ENCODE assay signal across 18 cellular contexts in the genomic region with DNA sequence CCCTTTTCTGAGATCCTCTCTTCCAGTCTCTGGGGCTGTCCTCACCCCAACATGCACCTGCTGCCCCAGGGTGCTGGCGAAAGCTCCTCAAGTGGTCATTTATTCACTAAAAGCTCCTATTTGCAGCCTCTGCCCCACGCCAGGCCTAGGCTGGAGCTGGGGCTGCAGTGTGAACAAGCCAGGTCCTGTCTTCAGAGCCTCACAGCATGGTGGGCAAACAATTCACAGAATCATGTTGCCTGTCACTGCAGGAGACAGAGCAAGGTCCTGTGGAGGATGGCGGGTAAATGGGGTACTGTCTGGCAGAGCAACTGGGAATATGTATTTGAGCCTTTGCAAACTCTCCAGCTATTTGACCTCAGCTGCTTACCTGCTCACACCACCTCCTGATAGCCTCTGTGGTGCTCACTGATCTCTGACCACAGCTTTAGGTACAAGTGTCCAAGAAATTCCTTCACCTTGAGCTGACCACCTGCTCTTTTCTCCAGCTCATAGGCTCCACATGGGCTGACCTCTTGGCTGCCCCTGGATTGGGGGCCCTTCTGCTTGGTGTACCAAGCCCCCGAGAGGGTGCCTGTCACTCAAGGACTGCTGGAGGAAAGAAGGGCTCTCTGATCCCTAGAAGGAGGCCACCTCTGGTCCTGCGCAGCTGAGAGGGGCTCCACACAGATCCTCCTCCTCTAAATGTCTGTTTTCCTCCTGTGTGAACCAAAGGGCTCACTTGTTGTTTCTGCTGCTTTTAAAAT. TPM values are rescaled to one million over a fixed set of nuclear protein-coding genes. Genes with fewer than 3 reads are reported as not detected.
"Had no signal": no experiment of that assay in that cellular context is flagged by ENCODE, and none has a peak within 500 bp of the region (broad histone marks: within the 10 kb centered on the region; RNA-seq: fewer than 3 reads in every experiment).

No MANE protein-coding gene starts in this region.

- H3K36me3 Mint-ChIP-seq: activated CD8-positive, alpha-beta memory T cell treated with anti-CD3 and anti-CD28 coated beads, Interleukin-2, amount 10 ng/mL, durations not matched to agents 7 days and 5 days; stimulated activated effector memory CD8-positive, alpha-beta T cell treated with anti-CD3 and anti-CD28 coated beads, Interleukin-12 subunit alpha, Interleukin-12 subunit beta, amount 100 ng/mL, for 72 hours; T-cell had no signal

- DNase-seq: activated B cell treated with CpG ODN at 0.5 μM for 24 hours; activated CD4-positive, alpha-beta memory T cell treated with anti-CD3 and anti-CD28 coated beads, Interleukin-2, amount 10 ng/mL, durations not matched to agents 7 days and 5 days; activated CD4-positive, alpha-beta T cell treated with anti-CD3 and anti-CD28 coated beads for 4 hours; activated CD8-positive, alpha-beta memory T cell treated with anti-CD3 and anti-CD28 coated beads, Interleukin-2, amount 10 ng/mL, durations not matched to agents 7 days and 5 days; activated naive CD4-positive, alpha-beta T cell treated with anti-CD3 and anti-CD28 coated beads for 36 hours; activated T-cell treated with anti-CD3 and anti-CD28 coated beads, Interleukin-2, amount 50 U/mL, for 1 hour; effector CD8-positive, alpha-beta T cell; left colon; lower lobe of right lung; SK-N-SH; stimulated activated CD4-positive, alpha-beta T cell treated with anti-CD3 and anti-CD28 coated beads, Interleukin-4, amount 100 ng/mL, for 24 hours; T-cell had no signal

- H3K27me3 ChIP-seq: breast epithelium, hepatocyte had no signal

- H3K36me3 ChIP-seq: breast epithelium, lower lobe of right lung had no signal

- H3K4me2 ChIP-seq: hepatocyte, SK-N-SH had no signal

- H3K27me3 Mint-ChIP-seq: activated CD4-positive, alpha-beta memory T cell treated with anti-CD3 and anti-CD28 coated beads, Interleukin-2, amount 10 ng/mL, durations not matched to agents 7 days and 5 days; activated CD8-positive, alpha-beta memory T cell treated with anti-CD3 and anti-CD28 coated beads, Interleukin-2, amount 10 ng/mL, durations not matched to agents 7 days and 5 days; activated T-helper 17 cell treated with anti-CD3 and anti-CD28 coated beads, Interleukin-2, amount 50 U/mL, for 72 hours; dendritic cell treated with granulocyte-macrophage colony-stimulating factor and Interleukin-4, amounts not matched to agents 40 ng/mL and 50 ng/mL, for 4 days; T-cell had no signal

- H3K4me3 ChIP-seq: breast epithelium, hepatocyte, lower lobe of right lung, psoas muscle had no signal

- H3K4me3 Mint-ChIP-seq: activated B cell treated with CpG ODN at 0.5 μM for 24 hours; activated CD4-positive, alpha-beta memory T cell treated with anti-CD3 and anti-CD28 coated beads, Interleukin-2, amount 10 ng/mL, durations not matched to agents 7 days and 5 days; activated CD8-positive, alpha-beta memory T cell treated with anti-CD3 and anti-CD28 coated beads, Interleukin-2, amount 10 ng/mL, durations not matched to agents 7 days and 5 days; activated naive CD4-positive, alpha-beta T cell treated with anti-CD3 and anti-CD28 coated beads for 36 hours; activated T-helper 17 cell treated with anti-CD3 and anti-CD28 coated beads, Interleukin-2, amount 50 U/mL, for 72 hours; dendritic cell treated with granulocyte-macrophage colony-stimulating factor and Interleukin-4, amounts not matched to agents 40 ng/mL and 50 ng/mL, for 4 days; stimulated activated effector memory CD8-positive, alpha-beta T cell treated with anti-CD3 and anti-CD28 coated beads, Interleukin-12 subunit alpha, Interleukin-12 subunit beta, amount 100 ng/mL, for 72 hours; T-cell had no signal

- H3K79me2 ChIP-seq: hepatocyte had no signal

- H3K9me3 ChIP-seq: breast epithelium, lower lobe of right lung, psoas muscle, SK-N-SH had no signal

- H2AFZ ChIP-seq: hepatocyte had no signal

- H3K9ac ChIP-seq: SK-N-SH had no signal

- H3K27ac Mint-ChIP-seq: activated B cell treated with CpG ODN at 0.5 μM for 24 hours; activated CD4-positive, alpha-beta memory T cell treated with anti-CD3 and anti-CD28 coated beads, Interleukin-2, amount 10 ng/mL, durations not matched to agents 7 days and 5 days; activated CD8-positive, alpha-beta memory T cell treated with anti-CD3 and anti-CD28 coated beads, Interleukin-2, amount 10 ng/mL, durations not matched to agents 7 days and 5 days; activated naive CD4-positive, alpha-beta T cell treated with anti-CD3 and anti-CD28 coated beads for 36 hours; activated T-helper 17 cell treated with anti-CD3 and anti-CD28 coated beads, Interleukin-2, amount 50 U/mL, for 72 hours; dendritic cell treated with granulocyte-macrophage colony-stimulating factor and Interleukin-4, amounts not matched to agents 40 ng/mL and 50 ng/mL, for 4 days; stimulated activated effector memory CD8-positive, alpha-beta T cell treated with anti-CD3 and anti-CD28 coated beads, Interleukin-12 subunit alpha, Interleukin-12 subunit beta, amount 100 ng/mL, for 72 hours; T-cell had no signal

- H3K27ac ChIP-seq: breast epithelium, hepatocyte, lower lobe of right lung, psoas muscle had no signal

- H3K4me1 Mint-ChIP-seq: activated B cell treated with CpG ODN at 0.5 μM for 24 hours; activated CD4-positive, alpha-beta memory T cell treated with anti-CD3 and anti-CD28 coated beads, Interleukin-2, amount 10 ng/mL, durations not matched to agents 7 days and 5 days; activated CD8-positive, alpha-beta memory T cell treated with anti-CD3 and anti-CD28 coated beads, Interleukin-2, amount 10 ng/mL, durations not matched to agents 7 days and 5 days; activated T-helper 17 cell treated with anti-CD3 and anti-CD28 coated beads, Interleukin-2, amount 50 U/mL, for 72 hours; stimulated activated effector memory CD8-positive, alpha-beta T cell treated with anti-CD3 and anti-CD28 coated beads, Interleukin-12 subunit alpha, Interleukin-12 subunit beta, amount 100 ng/mL, for 72 hours; T-cell had no signal

- H3K9me3 Mint-ChIP-seq: activated B cell treated with CpG ODN at 0.5 μM for 24 hours; activated CD4-positive, alpha-beta memory T cell treated with anti-CD3 and anti-CD28 coated beads, Interleukin-2, amount 10 ng/mL, durations not matched to agents 7 days and 5 days; activated naive CD4-positive, alpha-beta T cell treated with anti-CD3 and anti-CD28 coated beads for 36 hours; activated T-helper 17 cell treated with anti-CD3 and anti-CD28 coated beads, Interleukin-2, amount 50 U/mL, for 72 hours; dendritic cell treated with granulocyte-macrophage colony-stimulating factor and Interleukin-4, amounts not matched to agents 40 ng/mL and 50 ng/mL, for 4 days; stimulated activated effector memory CD8-positive, alpha-beta T cell treated with anti-CD3 and anti-CD28 coated beads, Interleukin-12 subunit alpha, Interleukin-12 subunit beta, amount 100 ng/mL, for 72 hours; T-cell had no signal

RNA-seq across cellular contexts. Expression of a gene that starts 35.6 kb away (rescaled TPM):
- total RNA-seq: activated B cell treated with CpG ODN at 0.5 μM for 24 hours; activated CD4-positive, alpha-beta memory T cell treated with anti-CD3 and anti-CD28 coated beads, Interleukin-2, amount 10 ng/mL, durations not matched to agents 7 days and 5 days; activated CD8-positive, alpha-beta memory T cell treated with anti-CD3 and anti-CD28 coated beads, Interleukin-2, amount 10 ng/mL, durations not matched to agents 7 days and 5 days; activated T-helper 17 cell treated with anti-CD3 and anti-CD28 coated beads, Interleukin-2, amount 50 U/mL, for 72 hours had no signal
